In the genomic region with DNA sequence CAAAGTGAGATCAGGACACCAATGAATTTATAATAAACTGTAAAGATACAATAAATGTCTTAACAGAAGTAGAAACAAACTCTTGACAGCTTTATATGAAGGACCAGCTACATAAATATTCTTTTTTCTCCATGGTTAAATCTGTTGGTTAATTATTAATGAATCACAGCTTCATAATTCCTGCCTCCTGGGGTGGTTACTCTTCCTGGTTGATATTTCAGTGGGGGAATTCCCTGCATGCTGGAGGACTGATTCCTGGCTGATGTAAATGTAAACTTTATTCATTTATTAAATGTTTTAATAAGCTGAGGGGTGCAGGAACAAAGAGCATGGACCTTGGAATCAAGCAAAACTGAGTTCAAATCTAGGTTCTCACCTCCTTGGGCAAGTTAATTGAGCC, we compare ENCODE assay signal across 2 cellular contexts.
TF ChIP-seq lines count a peak whose summit lies in the region.

No MANE protein-coding gene starts in this region.

TF ChIP-seq in liver, 16 proteins besides CTCF, POLR2A, EP300 and RAD21:
- TF ChIP-seq, protein P1, sequence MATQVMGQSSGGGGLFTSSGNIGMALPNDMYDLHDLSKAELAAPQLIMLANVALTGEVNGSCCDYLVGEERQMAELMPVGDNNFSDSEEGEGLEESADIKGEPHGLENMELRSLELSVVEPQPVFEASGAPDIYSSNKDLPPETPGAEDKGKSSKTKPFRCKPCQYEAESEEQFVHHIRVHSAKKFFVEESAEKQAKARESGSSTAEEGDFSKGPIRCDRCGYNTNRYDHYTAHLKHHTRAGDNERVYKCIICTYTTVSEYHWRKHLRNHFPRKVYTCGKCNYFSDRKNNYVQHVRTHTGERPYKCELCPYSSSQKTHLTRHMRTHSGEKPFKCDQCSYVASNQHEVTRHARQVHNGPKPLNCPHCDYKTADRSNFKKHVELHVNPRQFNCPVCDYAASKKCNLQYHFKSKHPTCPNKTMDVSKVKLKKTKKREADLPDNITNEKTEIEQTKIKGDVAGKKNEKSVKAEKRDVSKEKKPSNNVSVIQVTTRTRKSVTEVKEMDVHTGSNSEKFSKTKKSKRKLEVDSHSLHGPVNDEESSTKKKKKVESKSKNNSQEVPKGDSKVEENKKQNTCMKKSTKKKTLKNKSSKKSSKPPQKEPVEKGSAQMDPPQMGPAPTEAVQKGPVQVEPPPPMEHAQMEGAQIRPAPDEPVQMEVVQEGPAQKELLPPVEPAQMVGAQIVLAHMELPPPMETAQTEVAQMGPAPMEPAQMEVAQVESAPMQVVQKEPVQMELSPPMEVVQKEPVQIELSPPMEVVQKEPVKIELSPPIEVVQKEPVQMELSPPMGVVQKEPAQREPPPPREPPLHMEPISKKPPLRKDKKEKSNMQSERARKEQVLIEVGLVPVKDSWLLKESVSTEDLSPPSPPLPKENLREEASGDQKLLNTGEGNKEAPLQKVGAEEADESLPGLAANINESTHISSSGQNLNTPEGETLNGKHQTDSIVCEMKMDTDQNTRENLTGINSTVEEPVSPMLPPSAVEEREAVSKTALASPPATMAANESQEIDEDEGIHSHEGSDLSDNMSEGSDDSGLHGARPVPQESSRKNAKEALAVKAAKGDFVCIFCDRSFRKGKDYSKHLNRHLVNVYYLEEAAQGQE (IDR thresholded peaks at IDR 0.05) = no peak
- TF ChIP-seq YY1 (IDR thresholded peaks at IDR 0.05) (no peak), GABPA (IDR thresholded peaks at IDR 0.05 in 1 of 2, conservative IDR thresholded peaks at IDR 0.05 in 1 of 2) (no peak), JUND (IDR thresholded peaks at IDR 0.05) (no peak), SP1 (IDR thresholded peaks at IDR 0.05) (peak; percentile 35), ZBTB33 (IDR thresholded peaks at IDR 0.05) (no peak), HNF4A (conservative IDR thresholded peaks at IDR 0.05) (peak; percentile 31 to 51), NR2F2 (IDR thresholded peaks at IDR 0.05) (no peak), TAF1 (conservative IDR thresholded peaks at IDR 0.05) (no peak), RXRA (IDR thresholded peaks at IDR 0.05) (peak in 1 of 2 donors; percentile 31)

TF ChIP-seq in HepG2, 621 proteins besides CTCF, POLR2A, EP300 and RAD21:
- TF ChIP-seq GATAD1 (CRISPR knock-in tag; IDR thresholded peaks at IDR 0.05) (no peak), ZMAT3 (CRISPR knock-in tag; conservative IDR thresholded peaks at IDR 0.05) (no peak), PRDM15 (CRISPR knock-in tag; IDR thresholded peaks at IDR 0.05) (no peak), NFIB (CRISPR knock-in tag; IDR thresholded peaks at IDR 0.05; ENCODE audit: borderline replicate concordance) (no peak), TEF (CRISPR knock-in tag; IDR thresholded peaks at IDR 0.05) (no peak), SMYD3 (CRISPR knock-in tag; IDR thresholded peaks at IDR 0.05) (no peak)
TF ChIP-seq in HepG2: peak in this region for 0.
